ENCODE assay signal across 8 cellular contexts in the genomic region with DNA sequence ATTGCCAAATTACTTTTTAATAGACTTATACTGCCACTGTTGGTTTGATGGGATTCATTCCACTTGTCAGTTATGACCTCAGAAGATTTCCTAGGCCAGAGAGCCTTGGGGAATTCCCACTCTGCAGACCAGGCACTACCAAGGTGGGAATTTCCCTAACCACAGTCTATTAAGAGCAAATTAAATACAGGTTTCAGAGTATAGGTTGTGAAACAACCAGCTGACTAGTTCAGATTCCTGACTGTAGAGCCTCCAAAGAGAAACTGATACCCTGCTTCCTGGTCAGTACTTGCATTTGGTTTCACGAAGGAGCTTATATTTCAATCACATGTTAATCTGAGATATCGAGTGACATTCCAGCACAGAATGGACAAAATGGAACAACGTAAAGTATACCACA.
DNase-seq lines count a peak whose midpoint lies in the region; ATAC-seq, FAIRE-seq and TF ChIP-seq lines count a peak whose summit lies in the region.

No MANE protein-coding gene starts in this region.

- H3K27ac ChIP-seq in mammary epithelial cell (ENCODE audit: insufficient read depth, low read depth, low read length), result peak overlapping the region; percentile 58
- H3K27ac ChIP-seq in small intestine (ENCODE audit: low read depth in 1 of 2, low read length in 1 of 2), result no peak overlapping the region
- H3K27ac ChIP-seq in prostate gland, result no peak overlapping the region

- CTCF ChIA-PET in mammary epithelial cell (lab: Charles Lee; ENCODE audit: low non-redundant PET), result interaction anchor here (0.6 kb wide), 1 partner anchor 305 kb away, joined by 7 read pairs; no protein-coding TSS in a partner anchor

- H3K4me3 Mint-ChIP-seq in immature natural killer cell, result no peak overlapping the region

- H3K4me2 ChIP-seq in mammary epithelial cell (ENCODE audit: insufficient read depth, low read depth, low read length), result no peak overlapping the region

- no peaks in the 10 kb centered on the region for H3K27me3 ChIP-seq in mammary epithelial cell (ENCODE audit: insufficient read depth, low read length)
- no peaks in the 10 kb centered on the region for H3K27me3 ChIP-seq in small intestine (ENCODE audit: control insufficient read depth in 2 of 2, insufficient read depth in 2 of 2, low read length in 2 of 2)
- H3K27me3 ChIP-seq in BE2C, result no peaks in the 10 kb centered on the region
- H3K27me3 ChIP-seq in prostate gland (replicated peaks; ENCODE audit: insufficient read depth), result no peaks in the 10 kb centered on the region

- ATAC-seq in HG03196 (IDR thresholded peaks at IDR 0.05; ENCODE audit: unreplicated experiment), result peak; percentile 84

- peaks cover 7 to 19% (median 12%) of the 10 kb centered on the region in 6 donors for H3K9me3 Mint-ChIP-seq in immature natural killer cell

- WGBS in mammary epithelial cell (ENCODE audit: low coverage, missing lambda C conversion rate), result 79% methylated on average over 3 of the region's 3 CpGs
- 20 to 54% (median 37%) methylated on average over 3 of the region's 3 CpGs for WGBS in small intestine, 3 donors
- WGBS in prostate gland, result 53% methylated on average over 3 of the region's 3 CpGs

- TF ChIP-seq CTCF in mammary epithelial cell (conservative IDR thresholded peaks at IDR 0.05 in 1 of 2, IDR thresholded peaks at IDR 0.05 in 1 of 2; ENCODE audit: extremely low read depth in 1 of 2, insufficient read depth in 1 of 2, low read depth in 1 of 2, low read length in 2 of 2) (no peak), BE2C (IDR thresholded peaks at IDR 0.05; ENCODE audit: low read depth, low read length) (no peak), prostate gland (IDR thresholded peaks at IDR 0.05) (no peak)

- intact Hi-C loops in mammary epithelial cell (cut with micrococcal nuclease), result no loop called here
- intact Hi-C loops in prostate gland (cut with DNase I), result no loop called here

- no peak overlapping the region for H2AFZ ChIP-seq in mammary epithelial cell (ENCODE audit: low read depth, low read length)

- H3K4me1 Mint-ChIP-seq in immature natural killer cell, result peaks cover 5 to 8% of the 10 kb centered on the region in 2 donors

- FAIRE-seq in small intestine (lab: Jason Lieb, UNC), result no peak

- H3K36me3 ChIP-seq in mammary epithelial cell (ENCODE audit: insufficient read depth, low read length), result no peaks in the 10 kb centered on the region
- H3K36me3 ChIP-seq in small intestine (ENCODE audit: control insufficient read depth in 2 of 2, insufficient read depth in 2 of 2, low read length in 2 of 2), result no peaks in the 10 kb centered on the region
- H3K36me3 ChIP-seq in BE2C, result no peaks in the 10 kb centered on the region
- H3K36me3 ChIP-seq in prostate gland, result no peaks in the 10 kb centered on the region

- no peak for TF ChIP-seq POLR2A in prostate gland (IDR thresholded peaks at IDR 0.05)

- H3K27ac Mint-ChIP-seq in immature natural killer cell, result no peak overlapping the region

- in situ Hi-C loops in mammary epithelial cell (cut with MboI; ENCODE audit: low sequenced_read_pairs in 2 of 2), result no loop called here

- BruUV-seq in mammary epithelial cell (replicated peaks; lab: Mats Ljungman, UMichigan), result no TSS peak

- DNase-seq in stimulated activated naive CD4-positive, alpha-beta T cell treated with Interleukin-2 at 50 U/mL for 16 hours (lab: John Stamatoyannopoulos, UW), result peak; percentile 4
- no peak for DNase-seq in stimulated activated naive CD4-positive, alpha-beta T cell (lab: John Stamatoyannopoulos, UW)
- DNase-seq in mammary epithelial cell (peak; percentile 98), small intestine (peak; percentile 22), immature natural killer cell (no peak), BE2C (no peak), prostate gland (ENCODE audit: low spot score) (no peak)

- no peaks in the 10 kb centered on the region for H4K20me1 ChIP-seq in mammary epithelial cell (ENCODE audit: insufficient read depth, low read length)

- H3K9me3 ChIP-seq in mammary epithelial cell (replicated peaks; ENCODE audit: insufficient read depth, low read length) (peaks cover 3% of the 10 kb centered on the region), small intestine (ENCODE audit: control insufficient read depth, low read depth) (no peaks in the 10 kb centered on the region), BE2C (no peaks in the 10 kb centered on the region), prostate gland (no peaks in the 10 kb centered on the region)

- H3K4me1 ChIP-seq in mammary epithelial cell (ENCODE audit: insufficient read depth, low read length) (peaks cover 17% of the 10 kb centered on the region), small intestine (ENCODE audit: control insufficient read depth in 2 of 2, insufficient read depth in 1 of 2, low read depth in 1 of 2, low read length in 1 of 2) (no peaks in the 10 kb centered on the region), BE2C (no peaks in the 10 kb centered on the region), prostate gland (replicated peaks) (no peaks in the 10 kb centered on the region)

- H3K27me3 Mint-ChIP-seq in immature natural killer cell (ENCODE audit: low read depth in 3 of 3), result no peaks in the 10 kb centered on the region

- no peak overlapping the region for H3K9ac ChIP-seq in mammary epithelial cell (ENCODE audit: insufficient read depth, low read length)

- no peak overlapping the region for H3K4me3 ChIP-seq in mammary epithelial cell (replicated peaks in 1 of 3; ENCODE audit: insufficient read depth in 1 of 3, low read depth in 2 of 3, low read length in 3 of 3)
- H3K4me3 ChIP-seq in small intestine (ENCODE audit: low read depth in 1 of 2, low read length in 2 of 2), result no peak overlapping the region
- H3K4me3 ChIP-seq in BE2C (ENCODE audit: low read depth, low read length), result no peak overlapping the region
- H3K4me3 ChIP-seq in prostate gland, result no peak overlapping the region

- no peaks in the 10 kb centered on the region for H3K79me2 ChIP-seq in mammary epithelial cell (ENCODE audit: insufficient read depth, low read length)

- dilution Hi-C loops in mammary epithelial cell (cut with HindIII; ENCODE audit: low sequenced_read_pairs), result no loop called here

- peaks cover 31 to 34% (median 32%) of the 10 kb centered on the region in 3 donors for H3K36me3 Mint-ChIP-seq in immature natural killer cell

Comparison
In these comparisons a context has a peak if more than half of its experiments do, and no peak if none do; other contexts are left out.
1. DNase-seq: peak in stimulated activated naive CD4-positive, alpha-beta T cell treated with Interleukin-2 at 50 U/mL for 16 hours (single experiment), mammary epithelial cell (single experiment) and small intestine (single experiment); none in stimulated activated naive CD4-positive, alpha-beta T cell (0 of 6), immature natural killer cell (0 of 3), BE2C (single experiment) and prostate gland (single experiment).